Comparison of ENCODE assay signal across 17 cellular contexts in the genomic region with DNA sequence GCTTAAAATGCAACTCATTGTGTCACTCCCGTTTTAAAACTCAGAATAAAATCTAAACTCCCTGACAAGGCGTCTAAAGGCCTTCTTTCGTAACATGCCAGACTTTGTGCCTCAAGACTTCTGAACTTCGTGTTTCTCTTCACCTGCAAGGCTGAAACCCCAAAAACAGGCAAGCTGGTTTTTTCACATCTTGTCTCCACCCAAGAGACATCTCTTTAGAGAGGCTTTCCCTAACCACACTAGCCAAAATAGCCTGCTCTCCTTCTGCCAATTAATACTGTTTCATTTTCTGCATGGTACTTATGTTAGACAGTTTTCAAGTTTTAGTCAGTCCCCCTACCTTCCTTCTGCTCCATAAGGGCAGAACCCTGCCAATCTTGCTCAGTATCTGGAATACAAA. TPM values are rescaled to one million over a fixed set of nuclear protein-coding genes. Genes with fewer than 3 reads are reported as not detected.
DNase-seq lines count a peak whose midpoint lies in the region; ATAC-seq and TF ChIP-seq lines count a peak whose summit lies in the region.
"Had no signal": no experiment of that assay in that cellular context is flagged by ENCODE, and none has a peak within 500 bp of the region (broad histone marks: within the 10 kb centered on the region; RNA-seq: fewer than 3 reads in every experiment).

No MANE protein-coding gene starts in this region.

- no peak for ATAC-seq in activated CD8-positive, alpha-beta memory T cell treated with anti-CD3 and anti-CD28 coated beads, Interleukin-2, amount 10 ng/mL, durations not matched to agents 7 days and 5 days
- ATAC-seq in lower lobe of right lung: no peak
- ATAC-seq: gastroesophageal sphincter had no signal

- no peak overlapping the region for H3T11ph ChIP-seq in H9 (ENCODE audit: low read length)

- H2BK5ac ChIP-seq in H9 (ENCODE audit: insufficient read length, low read length): no peak overlapping the region

- TF ChIP-seq CTCF in H9 (conservative IDR thresholded peaks at IDR 0.05): no peak
- TF ChIP-seq CTCF in liver (IDR thresholded peaks at IDR 0.05; ENCODE audit: low read depth, low read length, missing input control): no peak
- TF ChIP-seq CTCF in coronary artery (IDR thresholded peaks at IDR 0.05): no peak
- no peak for TF ChIP-seq CTCF in lower lobe of right lung (IDR thresholded peaks at IDR 0.05)

- DNase-seq in CD4-positive, alpha-beta memory T cell: no peak
- DNase-seq in H9 (no peak), NOMO-1 treated with dmso at 0.1 percent for 144 hours (lab: John Stamatoyannopoulos, UW; ENCODE audit: unreplicated experiment) (peak; percentile 13), coronary artery (ENCODE audit: low spot score) (no peak), lower lobe of right lung (no peak), COLO668 (lab: John Stamatoyannopoulos, UW; ENCODE audit: unreplicated experiment) (no peak)
- DNase-seq in activated CD8-positive, alpha-beta memory T cell treated with anti-CD3 and anti-CD28 coated beads, Interleukin-2, amount 10 ng/mL, durations not matched to agents 7 days and 5 days: no peak
- DNase-seq: cerebellar nuclear complex; H7; NCI-H146; NCI-H446 treated with DMSO at 0.1 percent for 48 hours; PC-9; stimulated activated naive CD4-positive, alpha-beta T cell treated with Interleukin-2 at 50 U/mL for 16 hours; uterus had no signal

- H2BK15ac ChIP-seq in H9 (ENCODE audit: low read depth, low read length): no peak overlapping the region

- H2AK5ac ChIP-seq in H9 (ENCODE audit: insufficient read length, low read length): no peak overlapping the region

- H3K9me3 Mint-ChIP-seq in CD4-positive, alpha-beta memory T cell: no peaks in the 10 kb centered on the region
- H3K9me3 Mint-ChIP-seq in H9: no peaks in the 10 kb centered on the region
- H3K9me3 Mint-ChIP-seq in activated CD8-positive, alpha-beta memory T cell treated with anti-CD3 and anti-CD28 coated beads, Interleukin-2, amount 10 ng/mL, durations not matched to agents 7 days and 5 days (ENCODE audit: low read depth): no peaks in the 10 kb centered on the region

- H3K56ac ChIP-seq in H9 (ENCODE audit: insufficient read length, low read depth, low read length): no peak overlapping the region

- peaks cover 9% of the 10 kb centered on the region for H3K36me3 ChIP-seq in CD4-positive, alpha-beta memory T cell (ENCODE audit: insufficient read depth, low read length)
- peaks cover 2 to 9% (median 6%) of the 10 kb centered on the region in 4 donors for H3K36me3 ChIP-seq in liver (ENCODE audit: control insufficient read depth in 4 of 4, insufficient read depth in 3 of 4, low read depth in 1 of 4, low read length in 3 of 4)
- peaks cover 12% of the 10 kb centered on the region for H3K36me3 ChIP-seq in lower lobe of right lung
- H3K36me3 ChIP-seq: uterus had no signal

- POLR2A ChIA-PET in CD4-positive, alpha-beta memory T cell (lab: Charles Lee; ENCODE audit: partially characterized antibody): no interaction called here

- no peak overlapping the region for H2AFZ ChIP-seq in H9 (ENCODE audit: low read length)
- H2AFZ ChIP-seq: parathyroid adenoma, PC-9 had no signal

- H4K20me1 ChIP-seq in H9 (ENCODE audit: control insufficient read depth, insufficient read depth, insufficient read length): no peaks in the 10 kb centered on the region

- H3K23me2 ChIP-seq in H9 (ENCODE audit: insufficient read length, low read depth, low read length, poor library complexity, severe bottlenecking): no peaks in the 10 kb centered on the region

- no peak for TF ChIP-seq RAD21 in liver (IDR thresholded peaks at IDR 0.05)

- no peaks in the 10 kb centered on the region for H3K9me3 ChIP-seq in CD4-positive, alpha-beta memory T cell (ENCODE audit: control insufficient read depth in 1 of 2, low read length in 2 of 2)
- H3K9me3 ChIP-seq in H9 (ENCODE audit: control insufficient read depth, low read depth, low read length): no peaks in the 10 kb centered on the region
- H3K9me3 ChIP-seq in liver (ENCODE audit: control insufficient read depth in 4 of 4, low read length in 3 of 4): no peaks in the 10 kb centered on the region
- H3K9me3 ChIP-seq in lower lobe of right lung: no peaks in the 10 kb centered on the region
- H3K9me3 ChIP-seq: gastroesophageal sphincter, uterus had no signal

- CTCF ChIA-PET in CD4-positive, alpha-beta memory T cell (lab: Charles Lee; ENCODE audit: partially characterized antibody): interaction anchor here (0.7 kb wide), 1 partner anchor 25 kb away, joined by 3 read pairs; no protein-coding TSS in a partner anchor
- CTCF ChIA-PET in activated CD8-positive, alpha-beta memory T cell treated with anti-CD3 and anti-CD28 coated beads, Interleukin-2, amount 10 ng/mL, durations not matched to agents 7 days and 5 days (lab: Charles Lee): no interaction called here

- peaks cover 15% of the 10 kb centered on the region for H3K79me1 ChIP-seq in H9 (ENCODE audit: insufficient read depth, low read depth, low read length, poor library complexity, severe bottlenecking)

- no peaks in the 10 kb centered on the region for H3K27me3 Mint-ChIP-seq in CD4-positive, alpha-beta memory T cell
- H3K27me3 Mint-ChIP-seq in H9 (ENCODE audit: low read depth): no peaks in the 10 kb centered on the region
- no peaks in the 10 kb centered on the region for H3K27me3 Mint-ChIP-seq in activated CD8-positive, alpha-beta memory T cell treated with anti-CD3 and anti-CD28 coated beads, Interleukin-2, amount 10 ng/mL, durations not matched to agents 7 days and 5 days

- H3K27ac ChIP-seq in CD4-positive, alpha-beta memory T cell (ENCODE audit: low read depth, low read length): no peak overlapping the region
- H3K27ac ChIP-seq in H9 (ENCODE audit: insufficient read length, low read depth, low read length) (no peak overlapping the region), liver (ENCODE audit: low read depth in 1 of 2, low read length in 2 of 2) (peak overlapping the region; percentile 5 to 31), coronary artery (peak overlapping the region in 1 of 2 donors; percentile 2), lower lobe of right lung (no peak overlapping the region)
- H3K27ac ChIP-seq: gastroesophageal sphincter, parathyroid adenoma, PC-9, uterus had no signal

- H3K4me3 ChIP-seq in CD4-positive, alpha-beta memory T cell (ENCODE audit: low read length in 2 of 2): no peak overlapping the region
- no peak overlapping the region for H3K4me3 ChIP-seq in liver (ENCODE audit: low read depth in 1 of 3, low read length in 3 of 3)
- H3K4me3 ChIP-seq in coronary artery: no peak overlapping the region
- no peak overlapping the region for H3K4me3 ChIP-seq in lower lobe of right lung
- H3K4me3 ChIP-seq: gastroesophageal sphincter, PC-9, uterus had no signal

- H3K23ac ChIP-seq in H9 (ENCODE audit: insufficient read length, low read depth, low read length): no peak overlapping the region

- peaks cover 41% of the 10 kb centered on the region for H3K4me1 ChIP-seq in CD4-positive, alpha-beta memory T cell (ENCODE audit: insufficient read depth, low read length)
- H3K4me1 ChIP-seq in H9 (ENCODE audit: insufficient read depth, low read length): no peaks in the 10 kb centered on the region
- H3K4me1 ChIP-seq in liver (ENCODE audit: control insufficient read depth in 4 of 4, insufficient read depth in 4 of 4, low read length in 3 of 4): peaks cover 17 to 40% (median 31%) of the 10 kb centered on the region in 4 donors
- peaks cover 48% of the 10 kb centered on the region for H3K4me1 ChIP-seq in lower lobe of right lung

- no peak overlapping the region for H3K14ac ChIP-seq in H9 (ENCODE audit: insufficient read depth, low read length)

- no peak overlapping the region for H2BK12ac ChIP-seq in H9 (ENCODE audit: insufficient read length, low read depth, low read length)

- intact Hi-C loops in CD4-positive, alpha-beta memory T cell (cut with micrococcal nuclease): no loop called here
- intact Hi-C loops in lower lobe of right lung (cut with DNase I): no loop called here

- H3K9ac ChIP-seq in H9 (ENCODE audit: extremely low read depth, insufficient read length, low read length) (no peak overlapping the region), liver (ENCODE audit: low read depth in 1 of 2, low read length in 2 of 2) (peak overlapping the region in 1 of 2 donors; percentile 39)
- H3K9ac ChIP-seq: parathyroid adenoma had no signal

- H4K5ac ChIP-seq in H9 (ENCODE audit: insufficient read length, low read depth, low read length): no peak overlapping the region

- no peak overlapping the region for H2BK20ac ChIP-seq in H9 (ENCODE audit: low read depth, low read length, poor library complexity, severe bottlenecking)

- H3K18ac ChIP-seq in H9 (ENCODE audit: insufficient read length, low read depth, low read length): no peak overlapping the region

- WGBS in H9 (ENCODE audit: extremely low coverage, insufficient read length, low lambda C conversion rate): no CpG with 5 or more reads among the region's 4 CpGs
- 45% methylated on average over 4 of the region's 4 CpGs for WGBS in liver

- H2BK120ac ChIP-seq in H9 (ENCODE audit: low read depth, low read length, poor library complexity, severe bottlenecking): no peak overlapping the region

- peaks cover 9 to 13% of the 10 kb centered on the region in 2 donors for H3K36me3 Mint-ChIP-seq in CD4-positive, alpha-beta memory T cell
- H3K36me3 Mint-ChIP-seq in H9 (ENCODE audit: insufficient read depth in 1 of 3, low read depth in 3 of 3): peaks cover 3 to 10% (median 9%) of the 10 kb centered on the region in 3 experiments; a peak in 6 of 7 replicates
- peaks cover 8% of the 10 kb centered on the region for H3K36me3 Mint-ChIP-seq in activated CD8-positive, alpha-beta memory T cell treated with anti-CD3 and anti-CD28 coated beads, Interleukin-2, amount 10 ng/mL, durations not matched to agents 7 days and 5 days

- H3K4me1 Mint-ChIP-seq in CD4-positive, alpha-beta memory T cell: peaks cover 33 to 65% (median 44%) of the 10 kb centered on the region in 4 donors
- peaks cover 3 to 6% of the 10 kb centered on the region in 2 experiments; a peak in 2 of 4 replicates for H3K4me1 Mint-ChIP-seq in H9
- peaks cover 39% of the 10 kb centered on the region for H3K4me1 Mint-ChIP-seq in activated CD8-positive, alpha-beta memory T cell treated with anti-CD3 and anti-CD28 coated beads, Interleukin-2, amount 10 ng/mL, durations not matched to agents 7 days and 5 days

- H3K4ac ChIP-seq in H9 (ENCODE audit: low read depth, low read length): no peak overlapping the region

- peak overlapping the region in 5 of 7 donors; percentile 3 to 78 (median 17) for H3K27ac Mint-ChIP-seq in CD4-positive, alpha-beta memory T cell
- peak overlapping the region in 2 of 3 experiments; percentile 9; a peak in 1 of 7 replicates for H3K27ac Mint-ChIP-seq in H9
- no peak overlapping the region for H3K27ac Mint-ChIP-seq in activated CD8-positive, alpha-beta memory T cell treated with anti-CD3 and anti-CD28 coated beads, Interleukin-2, amount 10 ng/mL, durations not matched to agents 7 days and 5 days

- H4K91ac ChIP-seq in H9 (ENCODE audit: insufficient read length, low read depth, low read length): no peak overlapping the region

- H3K27me3 ChIP-seq in CD4-positive, alpha-beta memory T cell (ENCODE audit: insufficient read depth, low read length): no peaks in the 10 kb centered on the region
- H3K27me3 ChIP-seq in H9 (ENCODE audit: insufficient read depth, low read length) (no peaks in the 10 kb centered on the region), liver (ENCODE audit: control insufficient read depth in 4 of 4, insufficient read depth in 4 of 4, low read length in 3 of 4) (no peaks in the 10 kb centered on the region), lower lobe of right lung (ENCODE audit: low read depth) (no peaks in the 10 kb centered on the region)
- H3K27me3 ChIP-seq: gastroesophageal sphincter, uterus had no signal

- H3K4me2 ChIP-seq in H9 (ENCODE audit: insufficient read depth, insufficient read length, low read length): no peak overlapping the region
- H3K4me2 ChIP-seq: PC-9 had no signal

- peak overlapping the region in 5 of 8 donors; percentile 4 to 15 (median 7) for H3K4me3 Mint-ChIP-seq in CD4-positive, alpha-beta memory T cell
- H3K4me3 Mint-ChIP-seq in H9: no peak overlapping the region
- H3K4me3 Mint-ChIP-seq in activated CD8-positive, alpha-beta memory T cell treated with anti-CD3 and anti-CD28 coated beads, Interleukin-2, amount 10 ng/mL, durations not matched to agents 7 days and 5 days: no peak overlapping the region

- peaks cover 21% of the 10 kb centered on the region for H3K79me2 ChIP-seq in H9 (ENCODE audit: insufficient read depth, low read length)

- no peak overlapping the region for H4K8ac ChIP-seq in H9 (replicated peaks; ENCODE audit: insufficient read length, low read depth, low read length)

RNA-seq across cellular contexts. Expression of a gene that starts 41.6 kb away (rescaled TPM):
- 100 to 1,000 TPM; 116 to 120 TPM for total RNA-seq in CD4-positive, alpha-beta memory T cell
- polyA plus RNA-seq in CD4-positive, alpha-beta memory T cell: 10 to 100 TPM; 54.1 to 74.0 TPM
- total RNA-seq in H9 (2021) (103 and 112 TPM in 2 replicates), liver (10 to 100 TPM; 74.2 to 92.3 TPM), lower lobe of right lung (92.7 TPM)
- 10 to 100 TPM; 44.3 to 52.3 TPM for polyA plus RNA-seq in liver
- total RNA-seq in activated CD8-positive, alpha-beta memory T cell treated with anti-CD3 and anti-CD28 coated beads, Interleukin-2, amount 10 ng/mL, durations not matched to agents 7 days and 5 days: 10 to 100 TPM; 92.4 to 96.8 TPM

Comparison
In these comparisons a context has a peak if more than half of its experiments do, and no peak if none do; other contexts are left out.
1. H3K27ac ChIP-seq: peak in liver (2 of 2); none in CD4-positive, alpha-beta memory T cell (single experiment), H9 (single experiment) and lower lobe of right lung (single experiment).
2. H3K4me3 Mint-ChIP-seq: peak in CD4-positive, alpha-beta memory T cell (5 of 8); none in H9 (0 of 2) and activated CD8-positive, alpha-beta memory T cell treated with anti-CD3 and anti-CD28 coated beads, Interleukin-2, amount 10 ng/mL, durations not matched to agents 7 days and 5 days (single experiment).